ENCODE assay signal across 16 cellular contexts in genomic region chr6:110541701-110542309, GRCh38.
DNase-seq lines count a peak whose midpoint lies in the region; ATAC-seq and TF ChIP-seq lines count a peak whose summit lies in the region.
"Had no signal": no experiment of that assay in that cellular context is flagged by ENCODE, and none has a peak within 500 bp of the region (broad histone marks: within the 10 kb centered on the region; RNA-seq: fewer than 3 reads in every experiment).

No MANE protein-coding gene starts in this region.

- no peak for ATAC-seq in HG02938 (IDR thresholded peaks at IDR 0.05; ENCODE audit: unreplicated experiment)
- ATAC-seq: CD8-positive, alpha-beta T cell had no signal

- H3K4me3 ChIP-seq in dorsolateral prefrontal cortex (peak overlapping the region in 47 of 59 donors; percentile 2 to 62 (median 25)), coronary artery (no peak overlapping the region)

- DNase-seq in NCI-H226 (peak; percentile 43), dorsolateral prefrontal cortex (peak in 9 of 10 donors; percentile 63 to 90 (median 84)), hypothalamus (lab: John Stamatoyannopoulos, UW) (peak in 43 of 51 donors; percentile 18 to 94 (median 65)), substantia nigra (lab: John Stamatoyannopoulos, UW) (peak in 48 of 49 donors; percentile 33 to 90 (median 74)), coronary artery (ENCODE audit: low spot score) (no peak), DMS 273 treated with DMSO at 0.1 percent for 48 hours (lab: John Stamatoyannopoulos, UW) (no peak)
- DNase-seq: activated naive CD4-positive, alpha-beta T cell treated with anti-CD3 and anti-CD28 coated beads, Interleukin-2, amount 10 ng/mL, durations not matched to agents 7 days and 5 days; CD8-positive, alpha-beta T cell; cortex of kidney; GDM1; H9; naive B cell; NCI-H2029 treated with DMSO at 0.1 percent for 48 hours; NCI-H774; SIG-M5 had no signal

- intact Hi-C loops in dorsolateral prefrontal cortex (cut with DNase I): loop anchor here (1.0 to 5.0 kb wide), 2 partner anchors 13 to 70 kb away; no protein-coding TSS in a partner anchor

- H3K27me3 ChIP-seq in dorsolateral prefrontal cortex: no peaks in the 10 kb centered on the region

- peak in 4 of 56 donors; percentile 5 to 20 (median 11) for TF ChIP-seq CTCF in dorsolateral prefrontal cortex (IDR thresholded peaks at IDR 0.05 in 54 of 56, conservative IDR thresholded peaks at IDR 0.05 in 2 of 56; ENCODE audit: low read depth in 1 of 56, partially characterized antibody in 56 of 56)
- no peak for TF ChIP-seq CTCF in coronary artery (IDR thresholded peaks at IDR 0.05)

- H3K27ac ChIP-seq in dorsolateral prefrontal cortex: peak overlapping the region; percentile 82 to 100 (median 99)
- H3K27ac ChIP-seq in substantia nigra (ENCODE audit: low read depth, low read length, poor library complexity, severe bottlenecking): peak overlapping the region; percentile 100
- H3K27ac ChIP-seq in coronary artery: no peak overlapping the region

Comparison
In these comparisons a context has a peak if more than half of its experiments do, and no peak if none do; other contexts are left out.
1. DNase-seq: peak in NCI-H226 (single experiment), dorsolateral prefrontal cortex (9 of 10), hypothalamus (43 of 51) and substantia nigra (48 of 49); none in coronary artery (single experiment) and DMS 273 treated with DMSO at 0.1 percent for 48 hours (single experiment).
2. H3K27ac ChIP-seq: peak in dorsolateral prefrontal cortex (59 of 59) and substantia nigra (single experiment); none in coronary artery (0 of 2).